1 cellular context compared by ENCODE assay signal in the genomic region with DNA sequence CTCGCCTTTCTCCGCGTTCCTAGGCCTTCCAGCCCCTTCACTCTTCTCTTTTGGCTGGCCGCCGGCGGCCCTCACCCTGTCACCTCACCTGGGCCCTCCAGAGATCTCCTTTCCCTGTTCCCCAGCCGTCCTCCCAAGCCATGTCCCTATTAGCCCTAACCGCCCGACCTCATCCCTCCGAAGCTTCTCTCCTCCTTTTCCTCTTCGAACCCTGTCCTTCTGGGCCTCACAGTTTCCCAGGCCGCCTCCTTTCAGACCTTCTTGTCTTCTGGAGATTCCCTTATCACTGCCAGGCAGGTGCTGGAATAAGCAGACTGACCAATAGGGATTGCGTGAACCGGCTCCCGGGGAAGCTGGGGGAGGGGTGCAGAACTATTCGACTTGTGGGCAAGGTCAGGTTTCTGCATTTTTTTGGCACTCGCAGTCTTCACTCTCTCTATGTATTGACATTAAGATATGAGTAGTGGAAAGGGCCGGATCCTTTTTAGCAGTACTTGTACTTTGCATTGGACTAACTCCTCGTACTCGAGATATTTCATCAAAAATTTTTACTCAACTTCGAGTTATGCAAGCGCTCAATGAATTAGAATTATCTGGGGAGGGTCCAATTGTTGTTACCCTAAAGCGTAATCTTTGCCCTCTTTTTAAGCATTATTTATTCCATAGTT.
A peak's percentile ranks its signal among the peaks of the same experiment; 100 is the strongest.
TF ChIP-seq lines count a peak whose summit lies in the region.

No MANE protein-coding gene starts in this region.

TF ChIP-seq in HEK293, 187 proteins besides CTCF, POLR2A, EP300 and RAD21 (continued from another document and continues in another):
- TF ChIP-seq PRDM10 (tag by site-specific recombination; IDR thresholded peaks at IDR 0.05) (peak; percentile 37; the same call in 1 of the 2 replicates), ZNF549 (tag by site-specific recombination; IDR thresholded peaks at IDR 0.05) (no peak), PRDM6 (tag by site-specific recombination; IDR thresholded peaks at IDR 0.05) (no peak), ZNF560 (tag by site-specific recombination; IDR thresholded peaks at IDR 0.05; ENCODE audit: borderline replicate concordance) (no peak), ZNF571 (tag by site-specific recombination; IDR thresholded peaks at IDR 0.05) (no peak), ZNF112 (tag by site-specific recombination; IDR thresholded peaks at IDR 0.05) (no peak), KLF7 (tag by site-specific recombination; IDR thresholded peaks at IDR 0.05; ENCODE audit: borderline replicate concordance) (no peak), ZNF600 (tag by site-specific recombination; IDR thresholded peaks at IDR 0.05) (peak; percentile 100), ZNF837 (tag by site-specific recombination; IDR thresholded peaks at IDR 0.05) (no peak), ZNF623 (tag by site-specific recombination; IDR thresholded peaks at IDR 0.05) (no peak), ZFP37 (tag by site-specific recombination; IDR thresholded peaks at IDR 0.05) (peak; percentile 29; the same call in 1 of the 2 replicates), ZNF248 (tag by site-specific recombination; IDR thresholded peaks at IDR 0.05) (no peak), ZNF211 (tag by site-specific recombination; IDR thresholded peaks at IDR 0.05; ENCODE audit: low read depth) (no peak), OVOL3 (tag by site-specific recombination; IDR thresholded peaks at IDR 0.05) (no peak), ZNF76 (tag by site-specific recombination; IDR thresholded peaks at IDR 0.05; ENCODE audit: borderline replicate concordance, low read depth) (no peak; the same call in 1 of the 2 replicates), TSHZ1 (tag by site-specific recombination; IDR thresholded peaks at IDR 0.05; ENCODE audit: borderline replicate concordance) (no peak), ZNF664 (tag by site-specific recombination; IDR thresholded peaks at IDR 0.05) (no peak), ZNF510 (tag by site-specific recombination; IDR thresholded peaks at IDR 0.05; ENCODE audit: insufficient replicate concordance) (no peak), ZNF558 (tag by site-specific recombination; IDR thresholded peaks at IDR 0.05) (no peak), ZSCAN16 (tag by site-specific recombination; IDR thresholded peaks at IDR 0.05) (no peak), ZNF473 (tag by site-specific recombination; IDR thresholded peaks at IDR 0.05) (no peak), YY1 (tag by site-specific recombination; IDR thresholded peaks at IDR 0.05) (no peak), ZNF121 (tag by site-specific recombination; IDR thresholded peaks at IDR 0.05) (no peak), ZNF521 (tag by site-specific recombination; IDR thresholded peaks at IDR 0.05) (no peak), ZNF518A (tag by site-specific recombination; conservative IDR thresholded peaks at IDR 0.05; ENCODE audit: low read depth) (no peak), KLF10 (tag by site-specific recombination; IDR thresholded peaks at IDR 0.05) (no peak), ZNF140 (tag by site-specific recombination; IDR thresholded peaks at IDR 0.05) (no peak), SP3 (tag by site-specific recombination; IDR thresholded peaks at IDR 0.05) (no peak), ZNF366 (tag by site-specific recombination; conservative IDR thresholded peaks at IDR 0.05) (peak; percentile 80), ZNF830 (tag by site-specific recombination; IDR thresholded peaks at IDR 0.05; ENCODE audit: low read depth) (no peak), ZNF596 (tag by site-specific recombination; IDR thresholded peaks at IDR 0.05) (no peak), ZXDB (tag by site-specific recombination; IDR thresholded peaks at IDR 0.05) (no peak; the same call in none of the 2 replicates), ZNF629 (tag by site-specific recombination; IDR thresholded peaks at IDR 0.05) (peak; percentile 21; the same call in 1 of the 2 replicates), ZNF658 (tag by site-specific recombination; IDR thresholded peaks at IDR 0.05) (no peak)
- TF ChIP-seq, protein P1, sequence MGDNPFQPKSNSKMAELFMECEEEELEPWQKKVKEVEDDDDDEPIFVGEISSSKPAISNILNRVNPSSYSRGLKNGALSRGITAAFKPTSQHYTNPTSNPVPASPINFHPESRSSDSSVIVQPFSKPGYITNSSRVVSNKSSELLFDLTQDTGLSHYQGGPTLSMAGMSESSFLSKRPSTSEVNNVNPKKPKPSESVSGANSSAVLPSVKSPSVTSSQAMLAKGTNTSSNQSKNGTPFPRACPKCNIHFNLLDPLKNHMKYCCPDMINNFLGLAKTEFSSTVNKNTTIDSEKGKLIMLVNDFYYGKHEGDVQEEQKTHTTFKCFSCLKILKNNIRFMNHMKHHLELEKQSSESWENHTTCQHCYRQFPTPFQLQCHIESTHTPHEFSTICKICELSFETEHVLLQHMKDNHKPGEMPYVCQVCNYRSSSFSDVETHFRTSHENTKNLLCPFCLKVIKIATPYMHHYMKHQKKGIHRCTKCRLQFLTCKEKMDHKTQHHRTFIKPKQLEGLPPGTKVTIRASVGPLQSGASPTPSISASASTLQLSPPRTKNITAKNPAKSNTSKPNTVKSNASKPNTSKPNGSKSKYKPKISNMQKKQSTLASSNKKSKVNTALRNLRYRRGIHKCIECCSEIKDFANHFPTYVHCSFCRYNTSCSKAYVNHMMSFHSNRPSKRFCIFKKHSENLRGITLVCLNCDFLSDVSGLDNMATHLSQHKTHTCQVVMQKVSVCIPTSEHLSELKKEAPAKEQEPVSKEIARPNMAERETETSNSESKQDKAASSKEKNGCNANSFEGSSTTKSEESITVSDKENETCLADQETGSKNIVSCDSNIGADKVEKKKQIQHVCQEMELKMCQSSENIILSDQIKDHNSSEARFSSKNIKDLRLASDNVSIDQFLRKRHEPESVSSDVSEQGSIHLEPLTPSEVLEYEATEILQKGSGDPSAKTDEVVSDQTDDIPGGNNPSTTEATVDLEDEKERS (tag by site-specific recombination; IDR thresholded peaks at IDR 0.05), result no peak
- TF ChIP-seq, protein P2, sequence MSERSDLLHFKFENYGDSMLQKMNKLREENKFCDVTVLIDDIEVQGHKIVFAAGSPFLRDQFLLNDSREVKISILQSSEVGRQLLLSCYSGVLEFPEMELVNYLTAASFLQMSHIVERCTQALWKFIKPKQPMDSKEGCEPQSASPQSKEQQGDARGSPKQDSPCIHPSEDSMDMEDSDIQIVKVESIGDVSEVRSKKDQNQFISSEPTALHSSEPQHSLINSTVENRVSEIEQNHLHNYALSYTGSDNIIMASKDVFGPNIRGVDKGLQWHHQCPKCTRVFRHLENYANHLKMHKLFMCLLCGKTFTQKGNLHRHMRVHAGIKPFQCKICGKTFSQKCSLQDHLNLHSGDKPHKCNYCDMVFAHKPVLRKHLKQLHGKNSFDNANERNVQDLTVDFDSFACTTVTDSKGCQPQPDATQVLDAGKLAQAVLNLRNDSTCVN (tag by site-specific recombination; optimal IDR thresholded peaks at IDR 0.05), result no peak
- TF ChIP-seq, protein P3, sequence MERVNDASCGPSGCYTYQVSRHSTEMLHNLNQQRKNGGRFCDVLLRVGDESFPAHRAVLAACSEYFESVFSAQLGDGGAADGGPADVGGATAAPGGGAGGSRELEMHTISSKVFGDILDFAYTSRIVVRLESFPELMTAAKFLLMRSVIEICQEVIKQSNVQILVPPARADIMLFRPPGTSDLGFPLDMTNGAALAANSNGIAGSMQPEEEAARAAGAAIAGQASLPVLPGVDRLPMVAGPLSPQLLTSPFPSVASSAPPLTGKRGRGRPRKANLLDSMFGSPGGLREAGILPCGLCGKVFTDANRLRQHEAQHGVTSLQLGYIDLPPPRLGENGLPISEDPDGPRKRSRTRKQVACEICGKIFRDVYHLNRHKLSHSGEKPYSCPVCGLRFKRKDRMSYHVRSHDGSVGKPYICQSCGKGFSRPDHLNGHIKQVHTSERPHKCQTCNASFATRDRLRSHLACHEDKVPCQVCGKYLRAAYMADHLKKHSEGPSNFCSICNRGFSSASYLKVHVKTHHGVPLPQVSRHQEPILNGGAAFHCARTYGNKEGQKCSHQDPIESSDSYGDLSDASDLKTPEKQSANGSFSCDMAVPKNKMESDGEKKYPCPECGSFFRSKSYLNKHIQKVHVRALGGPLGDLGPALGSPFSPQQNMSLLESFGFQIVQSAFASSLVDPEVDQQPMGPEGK (tag by site-specific recombination; IDR thresholded peaks at IDR 0.05), result peak; percentile 36
